8 cellular contexts compared by ENCODE assay signal in genomic region chr17:57954421-57955182, GRCh38. TPM values are rescaled to one million over a fixed set of nuclear protein-coding genes. Genes with fewer than 3 reads are reported as not detected.
DNase-seq lines count a peak whose midpoint lies in the region; ATAC-seq, FAIRE-seq and TF ChIP-seq lines count a peak whose summit lies in the region.

No MANE protein-coding gene starts in this region.

- peaks cover 48% of the 10 kb centered on the region for H3K4me1 ChIP-seq in ACC112 (ENCODE audit: control insufficient read depth, insufficient read depth, low read length, unreplicated experiment)
- peaks cover 10 to 36% of the 10 kb centered on the region in 2 donors for H3K4me1 ChIP-seq in kidney (ENCODE audit: control insufficient read depth in 1 of 2, insufficient read depth in 1 of 2, low read depth in 1 of 2, low read length in 2 of 2)
- peaks cover 26% of the 10 kb centered on the region for H3K4me1 ChIP-seq in smooth muscle cell (ENCODE audit: low read depth)

- H3K9me3 ChIP-seq in kidney (ENCODE audit: control insufficient read depth in 1 of 2, low read length in 2 of 2): no peaks in the 10 kb centered on the region
- no peaks in the 10 kb centered on the region for H3K9me3 ChIP-seq in smooth muscle cell (replicated peaks; ENCODE audit: low read depth)

- peak; percentile 99 for DNase-seq in NCI-H69 (lab: John Stamatoyannopoulos, UW)
- peak in 48 of 61 donors; percentile 12 to 77 (median 54) for DNase-seq in caudate nucleus (lab: John Stamatoyannopoulos, UW)
- DNase-seq in kidney: peak; percentile 93
- peak; percentile 24 for DNase-seq in smooth muscle cell (lab: John Stamatoyannopoulos, UW; ENCODE audit: unreplicated experiment)
- DNase-seq in stimulated activated CD4-positive, alpha-beta T cell treated with anti-CD3 and anti-CD28 coated beads, Interleukin-4, amount 100 ng/mL, for 24 hours: no peak

- intact Hi-C loops in kidney (cut with DNase I): no loop called here

- peak overlapping the region; percentile 62 for H3K27ac ChIP-seq in ACC112 (ENCODE audit: low read depth, low read length)
- peak overlapping the region; percentile 96 for H3K27ac ChIP-seq in caudate nucleus (ENCODE audit: low read depth, low read length)
- H3K27ac ChIP-seq in kidney (ENCODE audit: low read depth in 2 of 2, low read length in 2 of 2): peak overlapping the region; percentile 92 to 96
- H3K27ac ChIP-seq in smooth muscle cell (ENCODE audit: low read depth): peak overlapping the region; percentile 59

- no peak for FAIRE-seq in kidney (lab: Jason Lieb, UNC)

- no peak for TF ChIP-seq CTCF in kidney (IDR thresholded peaks at IDR 0.05; ENCODE audit: borderline replicate concordance, extremely low read depth, insufficient read depth)
- TF ChIP-seq CTCF in smooth muscle cell (IDR thresholded peaks at IDR 0.05; ENCODE audit: borderline replicate concordance, insufficient read depth, poor library complexity, severe bottlenecking): no peak

- H3K79me2 ChIP-seq in ACC112 (ENCODE audit: control insufficient read depth, insufficient read depth, low read length, unreplicated experiment): peaks cover 49% of the 10 kb centered on the region
- peaks cover 20% of the 10 kb centered on the region for H3K79me2 ChIP-seq in smooth muscle cell (ENCODE audit: low read depth)

- H3K9ac ChIP-seq in kidney (ENCODE audit: low read length in 2 of 2) (peak overlapping the region; percentile 32 to 68), smooth muscle cell (ENCODE audit: low read depth) (peak overlapping the region; percentile 73)

- H4K20me1 ChIP-seq in smooth muscle cell (ENCODE audit: low read depth): peaks cover 25% of the 10 kb centered on the region

- peak; percentile 12 for ATAC-seq in GM19351 (IDR thresholded peaks at IDR 0.05; ENCODE audit: unreplicated experiment)
- ATAC-seq in GM19397 (IDR thresholded peaks at IDR 0.05; ENCODE audit: unreplicated experiment): no peak

- H3K27me3 ChIP-seq in ACC112 (ENCODE audit: insufficient read depth, low read length) (no peaks in the 10 kb centered on the region), smooth muscle cell (ENCODE audit: low read depth) (no peaks in the 10 kb centered on the region)

- peaks cover 36% of the 10 kb centered on the region for H3F3A ChIP-seq in smooth muscle cell (ENCODE audit: low read depth)

- H3K4me3 ChIP-seq in ACC112 (ENCODE audit: low read depth, low read length): peak overlapping the region; percentile 87
- peak overlapping the region; percentile 50 to 55 for H3K4me3 ChIP-seq in kidney (ENCODE audit: low read length in 2 of 2)
- peak overlapping the region; percentile 75 for H3K4me3 ChIP-seq in smooth muscle cell

- H3K4me2 ChIP-seq in smooth muscle cell: peak overlapping the region; percentile 93

- H2AFZ ChIP-seq in ACC112 (ENCODE audit: low read length, unreplicated experiment) (peak overlapping the region; percentile 75), smooth muscle cell (ENCODE audit: low read depth) (no peak overlapping the region)

- 1% methylated on average over 14 of the region's 84 CpGs for WGBS in smooth muscle cell (ENCODE audit: low lambda C conversion rate)

- H3K36me3 ChIP-seq in ACC112 (ENCODE audit: insufficient read depth, low read length): no peaks in the 10 kb centered on the region
- H3K36me3 ChIP-seq in kidney (ENCODE audit: control insufficient read depth in 1 of 2, insufficient read depth in 2 of 2, low read length in 2 of 2): no peaks in the 10 kb centered on the region
- no peaks in the 10 kb centered on the region for H3K36me3 ChIP-seq in smooth muscle cell (ENCODE audit: low read depth)

RNA-seq across cellular contexts. Expression of gene CUEDC1, which starts 0.6 kb away (rescaled TPM):
- total RNA-seq in kidney: 52.3 TPM
- 33.0 TPM for polyA plus RNA-seq in kidney (ENCODE audit: insufficient read depth, low read depth, low replicate concordance)
- 7.0 and 11.1 TPM in 2 replicates for total RNA-seq in smooth muscle cell
- 10.4 and 11.7 TPM in 2 replicates for polyA plus RNA-seq in smooth muscle cell

RNA-seq across cellular contexts. Expression of gene VEZF1, which starts 33.5 kb away (rescaled TPM):
- total RNA-seq in kidney (92.5 TPM), smooth muscle cell (52.1 and 61.8 TPM in 2 replicates)
- polyA plus RNA-seq in kidney (ENCODE audit: insufficient read depth, low read depth, low replicate concordance) (26.0 TPM), smooth muscle cell (24.9 and 25.3 TPM in 2 replicates)

RNA-seq across cellular contexts. Expression of gene SRSF1, which starts 52.4 kb away (rescaled TPM):
- 177 TPM for total RNA-seq in kidney
- 69.8 TPM for polyA plus RNA-seq in kidney (ENCODE audit: insufficient read depth, low read depth, low replicate concordance)
- 194 and 200 TPM in 2 replicates for total RNA-seq in smooth muscle cell
- polyA plus RNA-seq in smooth muscle cell: 57.9 and 61.3 TPM in 2 replicates
